Comparison of ENCODE assay signal across 8 cellular contexts in genomic region chr11:65316311-65316978, GRCh38. TPM values are rescaled to one million over a fixed set of nuclear protein-coding genes. Genes with fewer than 3 reads are reported as not detected.
DNase-seq lines count a peak whose midpoint lies in the region; ATAC-seq and TF ChIP-seq lines count a peak whose summit lies in the region.

No MANE protein-coding gene starts in this region.

- DNase-seq in A172 (ENCODE audit: low spot score) (peak; percentile 50), breast epithelium (ENCODE audit: low spot score in 2 of 2) (no peak), mesenchymal stem cell (peak; percentile 94), kidney tubule cell (ENCODE audit: low spot score) (no peak), C1 segment of cervical spinal cord (lab: John Stamatoyannopoulos, UW) (no peak)

- H3K9ac ChIP-seq in HUES64 (ENCODE audit: low read depth, low read length) (0 out of 2 replicates have a peak overlapping the region, but pooled peaks have one; percentile 11), mesenchymal stem cell (ENCODE audit: low read length) (peak overlapping the region; percentile 100)

- H2BK12ac ChIP-seq in mesenchymal stem cell (ENCODE audit: low read length in 2 of 2), result no peak overlapping the region

- 68% methylated on average over 18 of the region's 18 CpGs for WGBS in HUES64
- WGBS in mesenchymal stem cell, result 55% methylated on average over 17 of the region's 18 CpGs

- H2BK5ac ChIP-seq in mesenchymal stem cell (ENCODE audit: low read depth, low read length, poor library complexity, severe bottlenecking), result no peak overlapping the region

- ATAC-seq in GM21723 (IDR thresholded peaks at IDR 0.05; ENCODE audit: unreplicated experiment), result no peak
- ATAC-seq in HG02970 (IDR thresholded peaks at IDR 0.05; ENCODE audit: low FRiP score, unreplicated experiment), result no peak

- peaks cover 15% of the 10 kb centered on the region for H3K27me3 ChIP-seq in HUES64 (ENCODE audit: insufficient read depth, low read length)
- no peaks in the 10 kb centered on the region for H3K27me3 ChIP-seq in breast epithelium
- H3K27me3 ChIP-seq in mesenchymal stem cell (ENCODE audit: control insufficient read depth in 1 of 2, insufficient read depth in 1 of 2, low read length in 2 of 2), result no peaks in the 10 kb centered on the region

- H3K23ac ChIP-seq in mesenchymal stem cell (ENCODE audit: low read length in 2 of 2), result peak overlapping the region in 1 of 2 experiments; percentile 34

- H2AK5ac ChIP-seq in mesenchymal stem cell (ENCODE audit: low read length, severe bottlenecking), result peak overlapping the region; percentile 33

- H3K18ac ChIP-seq in mesenchymal stem cell (ENCODE audit: low read depth in 1 of 2, low read length in 2 of 2), result peak overlapping the region in 1 of 2 experiments; percentile 67

- peaks cover 13% of the 10 kb centered on the region for H3K79me1 ChIP-seq in mesenchymal stem cell (replicated peaks; ENCODE audit: low read length, poor library complexity, severe bottlenecking)

- H3K27ac ChIP-seq in HUES64 (ENCODE audit: low read depth, low read length), result peak overlapping the region; percentile 42; the same call in 1 of the 2 replicates
- peak overlapping the region; percentile 84 to 94 for H3K27ac ChIP-seq in breast epithelium
- H3K27ac ChIP-seq in mesenchymal stem cell (ENCODE audit: low read length, poor library complexity, severe bottlenecking), result peak overlapping the region; percentile 87

- H4K91ac ChIP-seq in mesenchymal stem cell (ENCODE audit: low read length), result no peak overlapping the region

- H3K36me3 ChIP-seq in HUES64 (ENCODE audit: insufficient read depth, low read length) (peaks cover 11% of the 10 kb centered on the region), breast epithelium (no peaks in the 10 kb centered on the region), mesenchymal stem cell (ENCODE audit: control insufficient read depth in 1 of 2, insufficient read depth in 2 of 2, low read depth in 1 of 2, low read length in 2 of 2) (peaks cover 12 to 24% of the 10 kb centered on the region in 2 experiments)

- no peak overlapping the region for H2BK120ac ChIP-seq in mesenchymal stem cell (ENCODE audit: low read depth, low read length)

- H3K4ac ChIP-seq in mesenchymal stem cell (ENCODE audit: low read depth in 1 of 2, low read length in 2 of 2), result no peak overlapping the region

- no peak overlapping the region for H2AFZ ChIP-seq in mesenchymal stem cell (ENCODE audit: low read depth, low read length)

- H4K8ac ChIP-seq in mesenchymal stem cell (ENCODE audit: low read length), result peak overlapping the region; percentile 13

- H3K14ac ChIP-seq in mesenchymal stem cell (ENCODE audit: low read length in 2 of 2), result peak overlapping the region in 1 of 2 experiments; percentile 58

- peak overlapping the region; percentile 33 for H2BK15ac ChIP-seq in mesenchymal stem cell (ENCODE audit: low read depth, poor library complexity, severe bottlenecking)

- intact Hi-C loops in breast epithelium (cut with DNase I; ENCODE audit: low total_unique reads), result loop anchor here (5.0 kb wide), 1 partner anchor 39 kb away; no protein-coding TSS in a partner anchor

- H3K4me3 ChIP-seq in HUES64 (ENCODE audit: low read length), result peak overlapping the region; percentile 74
- H3K4me3 ChIP-seq in breast epithelium, result peak overlapping the region; percentile 87 to 99 (median 98)
- H3K4me3 ChIP-seq in mesenchymal stem cell (ENCODE audit: insufficient read depth in 1 of 2, low read depth in 1 of 2, low read length in 2 of 2), result peak overlapping the region; percentile 33 to 100

- peaks cover 19% of the 10 kb centered on the region; the same call in 1 of the 2 replicates for H3K4me1 ChIP-seq in HUES64 (ENCODE audit: insufficient read depth, low read length)
- peaks cover 9 to 15% of the 10 kb centered on the region in 2 donors for H3K4me1 ChIP-seq in breast epithelium
- H3K4me1 ChIP-seq in mesenchymal stem cell (ENCODE audit: control insufficient read depth, insufficient read depth, low read depth, low read length), result peaks cover 19% of the 10 kb centered on the region

- no peak for TF ChIP-seq POLR2A in breast epithelium (IDR thresholded peaks at IDR 0.05)

- no peak for TF ChIP-seq CTCF in breast epithelium (IDR thresholded peaks at IDR 0.05)

- peak overlapping the region; percentile 74 for H3K4me2 ChIP-seq in mesenchymal stem cell (ENCODE audit: low read length, poor library complexity, severe bottlenecking)

- H3K9me3 ChIP-seq in HUES64 (ENCODE audit: insufficient read depth, low read depth, low read length), result no peaks in the 10 kb centered on the region
- no peaks in the 10 kb centered on the region for H3K9me3 ChIP-seq in breast epithelium
- H3K9me3 ChIP-seq in mesenchymal stem cell (ENCODE audit: control insufficient read depth, low read length), result no peaks in the 10 kb centered on the region

RNA-seq across cellular contexts. Expression of gene CDC42EP2, which starts 1.8 kb away (rescaled TPM):
- 1.7 and 5.3 TPM in 2 replicates for total RNA-seq in A172 (2014; rRNA removed; shearing (Covaris generic))
- 5.0 TPM for polyA plus RNA-seq in HUES64 (2013, experiment 1 of 2)
- 6.6 TPM for polyA plus RNA-seq in HUES64 (2013, experiment 2 of 2)
- total RNA-seq in breast epithelium, result 10 to 100 TPM; 11.3 to 20.8 (median 13.4) TPM
- 22.3 TPM for polyA plus RNA-seq in mesenchymal stem cell (2013, experiment 1 of 2)
- polyA plus RNA-seq in mesenchymal stem cell (2013, experiment 2 of 2), result 21.3 TPM

RNA-seq across cellular contexts. Expression of gene DPF2, which starts 17.2 kb away (rescaled TPM):
- 37.9 and 57.0 TPM in 2 replicates for total RNA-seq in A172 (2014; rRNA removed; shearing (Covaris generic))
- polyA plus RNA-seq in HUES64 (2013, experiment 1 of 2), result 57.5 TPM
- polyA plus RNA-seq in HUES64 (2013, experiment 2 of 2), result 54.6 TPM
- 10 to 100 TPM; 30.7 to 44.8 (median 39.7) TPM for total RNA-seq in breast epithelium
- 52.4 TPM for polyA plus RNA-seq in mesenchymal stem cell (2013, experiment 1 of 2)
- 46.0 TPM for polyA plus RNA-seq in mesenchymal stem cell (2013, experiment 2 of 2)

RNA-seq across cellular contexts. Expression of gene TIGD3, which starts 38.1 kb away (rescaled TPM):
- 2.0 and 3.5 TPM in 2 replicates for total RNA-seq in A172 (2014; rRNA removed; shearing (Covaris generic))
- polyA plus RNA-seq in HUES64 (2013, experiment 1 of 2), result 0.75 TPM
- polyA plus RNA-seq in HUES64 (2013, experiment 2 of 2), result 0.70 TPM
- 1 to 10 TPM in 1 of 3 donors, under 1 TPM in 1, not detected in 1; 0.29 to 1.3 TPM for total RNA-seq in breast epithelium
- polyA plus RNA-seq in mesenchymal stem cell (2013, experiment 1 of 2), result 0.06 TPM
- polyA plus RNA-seq in mesenchymal stem cell (2013, experiment 2 of 2), result 0.05 TPM

RNA-seq across cellular contexts. Expression of gene POLA2, which starts 54.7 kb away (rescaled TPM):
- total RNA-seq in A172 (2014; rRNA removed; shearing (Covaris generic)), result 14.2 and 18.1 TPM in 2 replicates
- 33.3 TPM for polyA plus RNA-seq in HUES64 (2013, experiment 1 of 2)
- 34.2 TPM for polyA plus RNA-seq in HUES64 (2013, experiment 2 of 2)
- 10 to 100 TPM in 2 of 3 donors, 1 to 10 TPM in 1; 6.4 to 17.9 (median 13.8) TPM for total RNA-seq in breast epithelium
- 2.6 TPM for polyA plus RNA-seq in mesenchymal stem cell (2013, experiment 1 of 2)
- polyA plus RNA-seq in mesenchymal stem cell (2013, experiment 2 of 2), result 3.4 TPM

Comparison
In these comparisons a context has a peak if more than half of its experiments do, and no peak if none do; other contexts are left out.
1. DNase-seq: peak in A172 (single experiment) and mesenchymal stem cell (single experiment); none in breast epithelium (0 of 2), kidney tubule cell (single experiment) and C1 segment of cervical spinal cord (0 of 14).
2. Peak in every context shown above with its lines, with median percentiles within 50 percentile points of each other: H3K27ac ChIP-seq and H3K4me3 ChIP-seq.